2 cellular contexts compared by ENCODE assay signal in genomic region chr19:43595999-43596841, GRCh38.
TF ChIP-seq lines count a peak whose summit lies in the region.

Gene IRGQ (minus strand): TSS chr19:43596134. CDS start chr19:43595338, 796 bp downstream.
Gene ZNF576 (plus strand): TSS chr19:43596595. CDS start chr19:43597109, 514 bp downstream.

TF ChIP-seq in HCT116, 20 proteins besides CTCF, POLR2A, EP300 and RAD21 (continued from another document):
- peak; percentile 79 for TF ChIP-seq POLR2AphosphoS5 (IDR thresholded peaks at IDR 0.05; ENCODE audit: low read depth, low read length)
- TF ChIP-seq TCF7L2 (IDR thresholded peaks at IDR 0.05; ENCODE audit: borderline replicate concordance, extremely low read depth, insufficient read depth, insufficient read length) = peak; percentile 52
- TF ChIP-seq CEBPB (IDR thresholded peaks at IDR 0.05; ENCODE audit: low read depth) = no peak
- TF ChIP-seq SP1 (IDR thresholded peaks at IDR 0.05; ENCODE audit: low read depth) = peak; percentile 83

TF ChIP-seq in neural cell, 6 proteins besides CTCF, POLR2A, EP300 and RAD21 (continued from another document):
- peak; percentile 63 for TF ChIP-seq REST (IDR thresholded peaks at IDR 0.05; ENCODE audit: borderline replicate concordance)
- peak; percentile 13 for TF ChIP-seq TAF1 (IDR thresholded peaks at IDR 0.05; ENCODE audit: low read depth)
- TF ChIP-seq SMC3 (conservative IDR thresholded peaks at IDR 0.05; ENCODE audit: poor library complexity) = peak; percentile 69
- peak; percentile 93 for TF ChIP-seq POLR2AphosphoS5 (IDR thresholded peaks at IDR 0.05)
